Comparison of ENCODE assay signal across 8 cellular contexts in genomic region chr1:25037174-25038074, GRCh38.
DNase-seq lines count a peak whose midpoint lies in the region; TF ChIP-seq lines count a peak whose summit lies in the region.

No MANE protein-coding gene starts in this region.

- 36 to 56% (median 39%) methylated on average over 11 of the region's 11 CpGs for WGBS in spleen, 5 donors

- H3K36me3 ChIP-seq in OCI-LY3 (replicated peaks; ENCODE audit: low read depth, low read length) (no peaks in the 10 kb centered on the region), spleen (no peaks in the 10 kb centered on the region)

- peak overlapping the region; percentile 69 for H3K4me2 ChIP-seq in OCI-LY3 (ENCODE audit: low read length)

- H3K27me3 ChIP-seq in OCI-LY3 (ENCODE audit: low read depth, low read length), result peaks cover 14% of the 10 kb centered on the region
- peaks cover 0 to 10% (median 0%) of the 10 kb centered on the region in 7 donors for H3K27me3 ChIP-seq in spleen (replicated peaks in 1 of 7)

- H3K9ac ChIP-seq in OCI-LY3 (ENCODE audit: low read length), result no peak overlapping the region; the same call in 1 of the 2 replicates

- H3K27ac ChIP-seq in OCI-LY3 (ENCODE audit: low read length) (peak overlapping the region; percentile 39), spleen (peak overlapping the region in 1 of 8 donors; percentile 40)

- intact Hi-C loops in spleen (cut with DNase I; ENCODE audit: low total_unique reads), result loop anchor here (5.0 kb wide), 2 partner anchors 105 to 190 kb away; partner anchors contain the start of gene RUNX3

- H3K9me3 ChIP-seq in OCI-LY3 (ENCODE audit: insufficient read depth, low read length), result no peaks in the 10 kb centered on the region
- H3K9me3 ChIP-seq in spleen, result no peaks in the 10 kb centered on the region

- TF ChIP-seq POLR2A in spleen (IDR thresholded peaks at IDR 0.05), result no peak

- H4K20me1 ChIP-seq in OCI-LY3 (ENCODE audit: insufficient read depth, low read length), result no peaks in the 10 kb centered on the region

- H3K4me1 ChIP-seq in OCI-LY3 (ENCODE audit: low read length), result peaks cover 35% of the 10 kb centered on the region
- peaks cover 21 to 58% (median 39%) of the 10 kb centered on the region in 6 donors for H3K4me1 ChIP-seq in spleen

- H3K79me2 ChIP-seq in OCI-LY3 (ENCODE audit: low read length), result no peaks in the 10 kb centered on the region

- peak; percentile 60 for TF ChIP-seq CTCF in OCI-LY3 (IDR thresholded peaks at IDR 0.05; ENCODE audit: low read depth, low read length)
- peak; percentile 60 for TF ChIP-seq CTCF in fibroblast of mammary gland (conservative IDR thresholded peaks at IDR 0.05; ENCODE audit: control insufficient read depth, insufficient read depth, low read depth, low read length)
- TF ChIP-seq CTCF in spleen (IDR thresholded peaks at IDR 0.05 in 8 of 11, conservative IDR thresholded peaks at IDR 0.05 in 3 of 11), result peak; percentile 60 to 88 (median 78)

- H3K4me3 ChIP-seq in OCI-LY3 (ENCODE audit: low read length) (peak overlapping the region; percentile 39), fibroblast of mammary gland (ENCODE audit: control insufficient read depth, low read depth, low read length) (no peak overlapping the region), spleen (peak overlapping the region in 1 of 8 donors; percentile 15)

- no peak overlapping the region; the same call in 1 of the 2 replicates for H2AFZ ChIP-seq in OCI-LY3 (ENCODE audit: low read depth, low read length)

- DNase-seq in activated gamma-delta T cell treated with Interleukin-2 at 50 U/mL for 16 hours (peak; percentile 64), activated gamma-delta T cell (lab: John Stamatoyannopoulos, UW) (no peak), activated T-cell treated with anti-CD3 and anti-CD28 coated beads for 4 hours (peak; percentile 50), fibroblast of mammary gland (ENCODE audit: low read depth) (peak; percentile 19), spleen (peak; percentile 87), mesenteric fat pad (ENCODE audit: low spot score) (no peak), NCI-H2081 treated with DMSO at 0.1 percent for 48 hours (lab: John Stamatoyannopoulos, UW) (no peak)

Comparison
In these comparisons a context has a peak if more than half of its experiments do, and no peak if none do; other contexts are left out.
1. DNase-seq: peak in activated gamma-delta T cell treated with Interleukin-2 at 50 U/mL for 16 hours (single experiment), activated T-cell treated with anti-CD3 and anti-CD28 coated beads for 4 hours (single experiment), fibroblast of mammary gland (single experiment) and spleen (single experiment); none in activated gamma-delta T cell (single experiment), mesenteric fat pad (single experiment) and NCI-H2081 treated with DMSO at 0.1 percent for 48 hours (single experiment).
2. Peak in every context shown above with its lines, with median percentiles within 50 percentile points of each other: CTCF ChIP-seq.